ENCODE assay signal across 29 cellular contexts in genomic region chr2:177471990-177472389, GRCh38.
"Had no signal": no experiment of that assay in that cellular context is flagged by ENCODE, and none has a peak within 500 bp of the region (broad histone marks: within the 10 kb centered on the region; RNA-seq: fewer than 3 reads in every experiment).

No MANE protein-coding gene starts in this region.

- H3K27me3 ChIP-seq: left lung, pancreas, tibial nerve, uterus had no signal

- FAIRE-seq: islet of Langerhans, kidney, pancreas had no signal

- H3K4me3 ChIP-seq: left lung, lower lobe of right lung, pancreas, prostate gland, smooth muscle cell, tibial nerve, uterus had no signal

- ATAC-seq: left colon; left lung; lower lobe of right lung; naive thymus-derived CD8-positive, alpha-beta T cell; pancreas; right cardiac atrium; stimulated activated memory B cell treated with anti-CD40 and anti-IgM and Interleukin-4, amounts not matched to agents 10 μg/mL and 1 μg/mL and 100 μg/mL, for 72 hours; stimulated activated naive CD8-positive, alpha-beta T cell treated with anti-CD3 and anti-CD28 coated beads, Interleukin-15, amount 100 ng/mL, for 72 hours had no signal

- H3K36me3 ChIP-seq: lower lobe of right lung, pancreas, prostate gland, uterus had no signal

- H3K9me3 ChIP-seq: pancreas, prostate gland had no signal

- H3K4me1 Mint-ChIP-seq: naive thymus-derived CD8-positive, alpha-beta T cell; nephron; neural crest cell had no signal

- H3K4me3 Mint-ChIP-seq: immature natural killer cell; naive thymus-derived CD8-positive, alpha-beta T cell; nephron; neural crest cell; stimulated activated memory B cell treated with anti-CD40 and anti-IgM and Interleukin-4, amounts not matched to agents 10 μg/mL and 1 μg/mL and 100 μg/mL, for 72 hours; stimulated activated naive CD8-positive, alpha-beta T cell treated with anti-CD3 and anti-CD28 coated beads, Interleukin-15, amount 100 ng/mL, for 72 hours; type B pancreatic cell had no signal

- H3K4me1 ChIP-seq: left lung, lower lobe of right lung, prostate gland, uterus had no signal

- H3K27ac ChIP-seq: left lung, lower lobe of right lung, pancreas, prostate gland, tibial nerve, uterus had no signal

- H3K4me2 ChIP-seq: smooth muscle cell had no signal

- H3K27ac Mint-ChIP-seq: immature natural killer cell; naive thymus-derived CD8-positive, alpha-beta T cell; nephron; stimulated activated memory B cell treated with anti-CD40 and anti-IgM and Interleukin-4, amounts not matched to agents 10 μg/mL and 1 μg/mL and 100 μg/mL, for 72 hours; stimulated activated naive CD8-positive, alpha-beta T cell treated with anti-CD3 and anti-CD28 coated beads, Interleukin-15, amount 100 ng/mL, for 72 hours; type B pancreatic cell had no signal

- DNase-seq: immature natural killer cell; kidney; left colon; left lung; lower lobe of right lung; mammary epithelial cell; mesenchymal stem cell; naive thymus-derived CD8-positive, alpha-beta T cell; nucleus accumbens; pancreas; posterior cingulate gyrus; retina; right cardiac atrium; stimulated activated CD4-positive, alpha-beta T cell treated with anti-CD3 and anti-CD28 coated beads, Interleukin-1b, Interleukin-23, amount 100 ng/mL, for 48 hours; stimulated activated CD4-positive, alpha-beta T cell treated with anti-CD3 and anti-CD28 coated beads, Interleukin-2, amount 100 ng/mL, for 48 hours; stimulated activated CD4-positive, alpha-beta T cell treated with anti-CD3 and anti-CD28 coated beads, Interleukin-4, amount 100 ng/mL, for 4 hours; stimulated activated CD8-positive, alpha-beta memory T cell treated with anti-CD3 and anti-CD28 coated beads, Interleukin-4, amount 100 ng/mL, for 48 hours; stimulated activated naive CD4-positive, alpha-beta T cell treated with Interleukin-2 at 50 U/mL for 16 hours; stimulated activated naive CD8-positive, alpha-beta T cell treated with anti-CD3 and anti-CD28 coated beads, Interleukin-15, amount 100 ng/mL, for 72 hours; substantia nigra; uterus had no signal

- H3K27me3 Mint-ChIP-seq: naive thymus-derived CD8-positive, alpha-beta T cell; stimulated activated memory B cell treated with anti-CD40 and anti-IgM and Interleukin-4, amounts not matched to agents 10 μg/mL and 1 μg/mL and 100 μg/mL, for 72 hours; stimulated activated naive CD8-positive, alpha-beta T cell treated with anti-CD3 and anti-CD28 coated beads, Interleukin-15, amount 100 ng/mL, for 72 hours; type B pancreatic cell had no signal
